1 cellular context compared by ENCODE assay signal in the genomic region with DNA sequence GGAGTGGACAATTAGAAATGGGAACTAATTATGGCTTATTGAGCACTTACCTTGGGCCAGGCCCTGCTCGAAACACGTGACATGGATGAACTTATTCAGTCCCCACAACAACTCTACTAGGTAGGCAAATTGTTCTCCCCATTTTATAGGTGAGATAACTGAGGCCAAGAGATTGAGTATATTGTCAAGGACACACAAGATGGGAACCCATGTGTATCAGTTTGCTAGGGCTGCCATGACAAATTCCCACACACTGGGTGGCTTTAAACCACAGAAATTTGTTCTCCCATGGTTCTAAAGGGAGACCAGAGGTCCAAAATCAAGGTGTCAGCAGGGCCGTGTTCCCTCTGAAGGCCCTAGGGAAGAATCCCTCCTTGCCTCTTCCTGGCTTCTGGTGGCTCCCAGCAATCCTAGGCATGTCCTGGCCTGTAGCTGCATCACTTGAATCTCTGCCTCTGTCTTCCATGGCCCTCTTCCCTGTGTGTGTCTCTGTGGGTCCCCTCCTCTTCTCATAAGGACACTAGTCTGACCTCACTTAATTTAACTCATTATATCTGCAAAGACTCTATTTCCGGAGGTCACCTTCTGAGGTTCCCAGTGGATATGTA.
TF ChIP-seq lines count a peak whose summit lies in the region.

No MANE protein-coding gene starts in this region.

TF ChIP-seq in A549, 52 proteins besides CTCF, POLR2A, EP300 and RAD21 (continued from another document):
- TF ChIP-seq E2F6 (IDR thresholded peaks at IDR 0.05; ENCODE audit: borderline replicate concordance, low read depth), result no peak
